19 cellular contexts compared by ENCODE assay signal in the genomic region with DNA sequence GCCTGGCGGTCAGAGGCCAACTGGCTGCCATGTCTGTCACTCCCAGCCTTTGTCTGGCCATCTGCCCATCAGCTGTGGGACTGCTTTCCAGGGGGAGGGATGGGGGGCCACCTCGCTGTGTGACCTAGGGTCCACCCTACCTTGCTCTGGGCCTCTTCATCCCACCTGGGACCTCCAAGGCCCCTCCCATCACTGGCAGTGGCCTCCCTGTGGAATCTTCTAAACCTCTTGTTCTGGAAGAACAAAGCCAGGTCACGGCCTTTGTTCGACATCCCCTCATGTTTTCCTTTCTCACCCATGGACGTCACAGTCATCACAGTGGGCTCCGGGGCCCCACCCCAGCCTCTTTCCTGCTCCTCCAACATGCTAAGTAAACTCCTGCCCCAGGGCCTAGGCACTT. TPM values are rescaled to one million over a fixed set of nuclear protein-coding genes. Genes with fewer than 3 reads are reported as not detected.
DNase-seq lines count a peak whose midpoint lies in the region; ATAC-seq and TF ChIP-seq lines count a peak whose summit lies in the region.
"Had no signal": no experiment of that assay in that cellular context is flagged by ENCODE, and none has a peak within 500 bp of the region (broad histone marks: within the 10 kb centered on the region; RNA-seq: fewer than 3 reads in every experiment).

No MANE protein-coding gene starts in this region.

- TF ChIP-seq CTCF in DOHH2 (IDR thresholded peaks at IDR 0.05; ENCODE audit: low read depth, low read length, poor library complexity, severe bottlenecking) (no peak), left lung (IDR thresholded peaks at IDR 0.05) (no peak), gastrocnemius medialis (IDR thresholded peaks at IDR 0.05 in 4 of 5, conservative IDR thresholded peaks at IDR 0.05 in 1 of 5) (no peak), GM23338 (conservative IDR thresholded peaks at IDR 0.05; ENCODE audit: low read depth in 2 of 2) (no peak), foreskin keratinocyte (conservative IDR thresholded peaks at IDR 0.05) (no peak)

- H3K4me1 ChIP-seq in DOHH2 (ENCODE audit: control insufficient read depth, low read length): peaks cover 40% of the 10 kb centered on the region
- H3K4me1 ChIP-seq in duodenal mucosa (ENCODE audit: control insufficient read depth in 1 of 2, insufficient read depth in 2 of 2, low read length in 2 of 2): peaks cover 0 to 17% of the 10 kb centered on the region in 2 donors
- H3K4me1 ChIP-seq in left lung: peaks cover 6 to 54% of the 10 kb centered on the region in 2 donors
- H3K4me1 ChIP-seq in gastrocnemius medialis: peaks cover 0 to 8% of the 10 kb centered on the region in 2 donors
- H3K4me1 ChIP-seq in GM23338 (ENCODE audit: insufficient read depth): no peaks in the 10 kb centered on the region
- H3K4me1 ChIP-seq in foreskin keratinocyte: no peaks in the 10 kb centered on the region

- no peak for TF ChIP-seq POLR2A in gastrocnemius medialis (IDR thresholded peaks at IDR 0.05)

- no peaks in the 10 kb centered on the region for H3K9me3 ChIP-seq in DOHH2 (ENCODE audit: control insufficient read depth, insufficient read depth, low read length)
- no peaks in the 10 kb centered on the region for H3K9me3 ChIP-seq in duodenal mucosa (ENCODE audit: control insufficient read depth in 1 of 2, low read length in 2 of 2)
- H3K9me3 ChIP-seq in left lung: no peaks in the 10 kb centered on the region
- no peaks in the 10 kb centered on the region for H3K9me3 ChIP-seq in gastrocnemius medialis
- H3K9me3 ChIP-seq: pancreas, spleen had no signal

- H3K9me3 Mint-ChIP-seq in GM23338: no peaks in the 10 kb centered on the region
- H3K9me3 Mint-ChIP-seq: CD4-positive, alpha-beta memory T cell had no signal

- H3K27ac ChIP-seq in DOHH2 (ENCODE audit: low read depth, low read length) (0 out of 2 replicates have a peak overlapping the region, but pooled peaks have one; percentile 34), duodenal mucosa (ENCODE audit: low read depth, low read length) (peak overlapping the region; percentile 14), left lung (peak overlapping the region; percentile 71 to 83), gastrocnemius medialis (peak overlapping the region; percentile 53 to 82 (median 74)), GM23338 (ENCODE audit: low read depth) (no peak overlapping the region), foreskin keratinocyte (no peak overlapping the region)
- H3K27ac ChIP-seq: SK-N-MC had no signal

- H3K27me3 Mint-ChIP-seq in GM23338 (ENCODE audit: insufficient read depth, low read depth, poor library complexity): peaks cover 46% of the 10 kb centered on the region
- H3K27me3 Mint-ChIP-seq: CD4-positive, alpha-beta memory T cell had no signal

- H2AFZ ChIP-seq in GM23338: no peak overlapping the region

- H3K4me2 ChIP-seq in DOHH2 (ENCODE audit: low read length) (peak overlapping the region; percentile 70), GM23338 (no peak overlapping the region)

- no peak overlapping the region for H3K9ac ChIP-seq in duodenal mucosa (ENCODE audit: low read depth in 1 of 2, low read length in 2 of 2)

- H3K27me3 ChIP-seq in DOHH2 (ENCODE audit: control insufficient read depth, low read length) (peaks cover 12% of the 10 kb centered on the region), duodenal mucosa (ENCODE audit: control insufficient read depth in 1 of 2, insufficient read depth in 2 of 2, low read length in 2 of 2) (no peaks in the 10 kb centered on the region), left lung (no peaks in the 10 kb centered on the region), gastrocnemius medialis (no peaks in the 10 kb centered on the region), GM23338 (ENCODE audit: insufficient read depth) (peaks cover 46% of the 10 kb centered on the region), foreskin keratinocyte (peaks cover 16% of the 10 kb centered on the region)
- H3K27me3 ChIP-seq: pancreas, spleen had no signal

- H3K36me3 Mint-ChIP-seq in GM23338 (ENCODE audit: low read depth): no peaks in the 10 kb centered on the region; the same call in 2 of the 3 replicates
- H3K36me3 Mint-ChIP-seq: activated CD8-positive, alpha-beta memory T cell treated with anti-CD3 and anti-CD28 coated beads, Interleukin-2, amount 10 ng/mL, durations not matched to agents 7 days and 5 days; CD4-positive, alpha-beta memory T cell had no signal

- H3K4me1 Mint-ChIP-seq in GM23338: peaks cover 9% of the 10 kb centered on the region

- no peaks in the 10 kb centered on the region for H3K9me2 ChIP-seq in DOHH2 (replicated peaks; ENCODE audit: control insufficient read depth, low read length)
- no peaks in the 10 kb centered on the region for H3K9me2 ChIP-seq in GM23338 (ENCODE audit: insufficient read depth)

- DNase-seq in left lung: no peak
- no peak for DNase-seq in gastrocnemius medialis
- no peak for DNase-seq in GM23338 (ENCODE audit: low spot score)
- DNase-seq in foreskin keratinocyte: no peak
- DNase-seq in NCI-H82 treated with DMSO at 0.1 percent for 48 hours (lab: John Stamatoyannopoulos, UW; ENCODE audit: unreplicated experiment): no peak
- DNase-seq: activated CD8-positive, alpha-beta memory T cell treated with anti-CD3 and anti-CD28 coated beads, Interleukin-2, amount 10 ng/mL, durations not matched to agents 7 days and 5 days; activated effector memory CD4-positive, alpha-beta T cell treated with anti-CD3 and anti-CD28 coated beads, Interleukin-2, amount 50 U/mL, for 16 hours; amygdala; CD4-positive, alpha-beta memory T cell; cerebellar nuclear complex; NCI-H2171 treated with DMSO at 0.1 percent for 48 hours; pancreas; spleen; T-helper 9 cell had no signal

- H3K79me2 ChIP-seq in DOHH2 (ENCODE audit: control insufficient read depth, low read length): no peaks in the 10 kb centered on the region
- no peaks in the 10 kb centered on the region for H3K79me2 ChIP-seq in GM23338 (replicated peaks; ENCODE audit: insufficient read depth)

- H4K20me1 ChIP-seq in DOHH2 (ENCODE audit: control insufficient read depth, insufficient read depth, low read depth, low read length) (no peaks in the 10 kb centered on the region), GM23338 (replicated peaks; ENCODE audit: insufficient read depth) (no peaks in the 10 kb centered on the region)

- H3K36me3 ChIP-seq in DOHH2 (ENCODE audit: control insufficient read depth, low read length): no peaks in the 10 kb centered on the region
- H3K36me3 ChIP-seq in duodenal mucosa (ENCODE audit: control insufficient read depth in 1 of 2, insufficient read depth in 2 of 2, low read length in 2 of 2): peaks cover 4% of the 10 kb centered on the region in 2 donors
- no peaks in the 10 kb centered on the region for H3K36me3 ChIP-seq in left lung
- no peaks in the 10 kb centered on the region for H3K36me3 ChIP-seq in gastrocnemius medialis
- no peaks in the 10 kb centered on the region for H3K36me3 ChIP-seq in GM23338 (ENCODE audit: insufficient read depth)
- H3K36me3 ChIP-seq: pancreas had no signal

- ATAC-seq in left lung (no peak), gastrocnemius medialis (peak; percentile 30 to 61), GM23338 (no peak), GM19455 (IDR thresholded peaks at IDR 0.05; ENCODE audit: unreplicated experiment) (no peak), foreskin keratinocyte (no peak)
- ATAC-seq: activated CD8-positive, alpha-beta memory T cell treated with anti-CD3 and anti-CD28 coated beads, Interleukin-2, amount 10 ng/mL, durations not matched to agents 7 days and 5 days; pancreas had no signal

- H3F3A ChIP-seq in DOHH2 (ENCODE audit: control insufficient read depth, insufficient read depth): no peaks in the 10 kb centered on the region
- H3F3A ChIP-seq in GM23338 (replicated peaks; ENCODE audit: low read depth): no peaks in the 10 kb centered on the region

- intact Hi-C loops in left lung (cut with DNase I): no loop called here
- intact Hi-C loops in gastrocnemius medialis (cut with DNase I; ENCODE audit: low total_unique reads): no loop called here

- in situ Hi-C loops in gastrocnemius medialis (cut with MboI; ENCODE audit: low sequenced_read_pairs in 4 of 4): no loop called here

- no peak overlapping the region for H3K27ac Mint-ChIP-seq in GM23338
- H3K27ac Mint-ChIP-seq: activated CD8-positive, alpha-beta memory T cell treated with anti-CD3 and anti-CD28 coated beads, Interleukin-2, amount 10 ng/mL, durations not matched to agents 7 days and 5 days had no signal

- H3K4me3 Mint-ChIP-seq in GM23338: no peak overlapping the region
- H3K4me3 Mint-ChIP-seq: activated CD8-positive, alpha-beta memory T cell treated with anti-CD3 and anti-CD28 coated beads, Interleukin-2, amount 10 ng/mL, durations not matched to agents 7 days and 5 days; CD4-positive, alpha-beta memory T cell had no signal

- H3K4me3 ChIP-seq in DOHH2 (ENCODE audit: low read length): peak overlapping the region; percentile 51; the same call in 1 of the 2 replicates
- no peak overlapping the region for H3K4me3 ChIP-seq in duodenal mucosa (ENCODE audit: low read depth in 1 of 2, low read length in 2 of 2)
- no peak overlapping the region for H3K4me3 ChIP-seq in left lung
- H3K4me3 ChIP-seq in gastrocnemius medialis: no peak overlapping the region
- no peak overlapping the region for H3K4me3 ChIP-seq in GM23338
- H3K4me3 ChIP-seq: pancreas, SK-N-MC, spleen had no signal

RNA-seq across cellular contexts. Expression of gene SPNS2, which starts 24.0 kb away (rescaled TPM):
- 10 to 100 TPM; 36.7 to 52.4 TPM for total RNA-seq in left lung
- 1 to 10 TPM; 2.7 to 6.2 (median 4.2) TPM for total RNA-seq in gastrocnemius medialis
- total RNA-seq in GM23338 (2014; rRNA removed; shearing (Covaris generic)): 0.78 and 2.3 TPM in 2 replicates
- polyA plus RNA-seq in GM23338 (2016; fragmentation: Nextera tagmentation; extraction: Ambion mirVana): 1.4 and 1.7 TPM in 2 replicates
- 0.31 and 0.35 TPM in 2 replicates for total RNA-seq in foreskin keratinocyte
- 0.22 and 0.47 TPM in 2 replicates for polyA plus RNA-seq in foreskin keratinocyte

RNA-seq across cellular contexts. Expression of gene MYBBP1A, which starts 32.5 kb away (rescaled TPM):
- total RNA-seq in left lung (10 to 100 TPM; 34.7 to 53.8 TPM), gastrocnemius medialis (10 to 100 TPM; 42.5 to 60.2 (median 48.9) TPM), foreskin keratinocyte (76.5 and 89.3 TPM in 2 replicates)
- total RNA-seq in GM23338 (2014; rRNA removed; shearing (Covaris generic)): 169 and 213 TPM in 2 replicates
- polyA plus RNA-seq in GM23338 (2016; fragmentation: Nextera tagmentation; extraction: Ambion mirVana) (66.4 and 70.7 TPM in 2 replicates), foreskin keratinocyte (58.7 and 69.4 TPM in 2 replicates)

RNA-seq across cellular contexts. Expression of gene GGT6, which starts 37.7 kb away (rescaled TPM):
- total RNA-seq in left lung (10 to 100 TPM in 1 of 2 donors, 1 to 10 TPM in 1; 1.8 to 17.4 TPM), gastrocnemius medialis (under 1 TPM in 1 of 4 donors, not detected in 3; 0.63 TPM), foreskin keratinocyte (0.25 and 0.31 TPM in 2 replicates)
- 0.24 TPM in 1 of 2 replicates, not detected in the other for total RNA-seq in GM23338 (2014; rRNA removed; shearing (Covaris generic))
- polyA plus RNA-seq in GM23338 (2016; fragmentation: Nextera tagmentation; extraction: Ambion mirVana) (0.12 TPM in 1 of 2 replicates, not detected in the other), foreskin keratinocyte (0.18 and 0.22 TPM in 2 replicates)
- total RNA-seq: activated CD8-positive, alpha-beta memory T cell treated with anti-CD3 and anti-CD28 coated beads, Interleukin-2, amount 10 ng/mL, durations not matched to agents 7 days and 5 days; CD4-positive, alpha-beta memory T cell; HT1080 had no signal
- polyA plus RNA-seq: CD4-positive, alpha-beta memory T cell had no signal

Comparison
In these comparisons a context has a peak if more than half of its experiments do, and no peak if none do; other contexts are left out.
1. H3K27ac ChIP-seq: peak in DOHH2 (single experiment), duodenal mucosa (single experiment), left lung (2 of 2) and gastrocnemius medialis (4 of 4); none in GM23338 (single experiment) and foreskin keratinocyte (single experiment).
2. ATAC-seq: peak in gastrocnemius medialis (2 of 2); none in left lung (single experiment), GM23338 (single experiment), GM19455 (single experiment) and foreskin keratinocyte (single experiment).
3. RNA of gene SPNS2, which starts 24.0 kb away (total RNA-seq): 36.7 to 52.4 TPM in left lung; 2.7 to 6.2 TPM in gastrocnemius medialis, 0.78 to 2.3 TPM in GM23338 and 0.31 to 0.35 TPM in foreskin keratinocyte; every median in the first group is over 4 times any median in the second.